ENCODE assay signal across 9 cellular contexts in genomic region chr15:74937226-74937601, GRCh38. TPM values are rescaled to one million over a fixed set of nuclear protein-coding genes. Genes with fewer than 3 reads are reported as not detected.
DNase-seq lines count a peak whose midpoint lies in the region; ATAC-seq, FAIRE-seq and TF ChIP-seq lines count a peak whose summit lies in the region.
"Had no signal": no experiment of that assay in that cellular context is flagged by ENCODE, and none has a peak within 500 bp of the region (broad histone marks: within the 10 kb centered on the region; RNA-seq: fewer than 3 reads in every experiment).

No MANE protein-coding gene starts in this region.

- TF ChIP-seq EP300 in sigmoid colon (IDR thresholded peaks at IDR 0.05): no peak

- peak overlapping the region; percentile 97 for H3K27ac Mint-ChIP-seq in activated CD4-positive, alpha-beta T cell treated with anti-CD3 and anti-CD28 coated beads, Interleukin-2, amount 10 ng/mL, durations not matched to agents 7 days and 5 days
- peak overlapping the region; percentile 68 for H3K27ac Mint-ChIP-seq in T-helper 17 cell

- POLR2A ChIA-PET in activated CD4-positive, alpha-beta T cell treated with anti-CD3 and anti-CD28 coated beads, Interleukin-2, amount 10 ng/mL, durations not matched to agents 7 days and 5 days (lab: Charles Lee): no interaction called here

- H3K4me3 ChIP-seq in foreskin fibroblast (ENCODE audit: low read depth in 1 of 2, low read length in 2 of 2): peak overlapping the region; percentile 80 to 87
- peak overlapping the region; percentile 84 to 95 (median 92) for H3K4me3 ChIP-seq in sigmoid colon

- H3K27me3 Mint-ChIP-seq in activated CD4-positive, alpha-beta T cell treated with anti-CD3 and anti-CD28 coated beads, Interleukin-2, amount 10 ng/mL, durations not matched to agents 7 days and 5 days: no peaks in the 10 kb centered on the region
- no peaks in the 10 kb centered on the region for H3K27me3 Mint-ChIP-seq in T-helper 17 cell

- H3K4me1 ChIP-seq in sigmoid colon: peaks cover 2 to 39% (median 28%) of the 10 kb centered on the region in 4 donors

- no peaks in the 10 kb centered on the region for H3K36me3 ChIP-seq in sigmoid colon

- intact Hi-C loops in sigmoid colon (cut with DNase I): loop anchor here (10.0 kb wide), 1 partner anchor 392 kb away; the partner anchor contains the start of gene ARID3B

- no peak for FAIRE-seq in H54 (lab: Jason Lieb, UNC)
- FAIRE-seq: endometrium had no signal

- no peaks in the 10 kb centered on the region for H3K27me3 ChIP-seq in sigmoid colon

- CTCF ChIA-PET in activated CD4-positive, alpha-beta T cell treated with anti-CD3 and anti-CD28 coated beads, Interleukin-2, amount 10 ng/mL, durations not matched to agents 7 days and 5 days (lab: Charles Lee): interaction anchor here (1.0 kb wide), 1 partner anchor 34 kb away, joined by 4 read pairs; no protein-coding TSS in a partner anchor

- peak overlapping the region; percentile 87 for H3K4me3 Mint-ChIP-seq in activated CD4-positive, alpha-beta T cell treated with anti-CD3 and anti-CD28 coated beads, Interleukin-2, amount 10 ng/mL, durations not matched to agents 7 days and 5 days
- peak overlapping the region; percentile 91 for H3K4me3 Mint-ChIP-seq in T-helper 17 cell

- H3K9me3 Mint-ChIP-seq in activated CD4-positive, alpha-beta T cell treated with anti-CD3 and anti-CD28 coated beads, Interleukin-2, amount 10 ng/mL, durations not matched to agents 7 days and 5 days: no peaks in the 10 kb centered on the region

- peaks cover 20% of the 10 kb centered on the region for H3K36me3 Mint-ChIP-seq in activated CD4-positive, alpha-beta T cell treated with anti-CD3 and anti-CD28 coated beads, Interleukin-2, amount 10 ng/mL, durations not matched to agents 7 days and 5 days (ENCODE audit: low read depth)
- no peaks in the 10 kb centered on the region for H3K36me3 Mint-ChIP-seq in T-helper 17 cell (ENCODE audit: low read depth)

- H3K9me3 ChIP-seq in T-helper 17 cell (ENCODE audit: control insufficient read depth, low read length, poor library complexity, severe bottlenecking): no peaks in the 10 kb centered on the region
- no peaks in the 10 kb centered on the region for H3K9me3 ChIP-seq in sigmoid colon

- no peak for DNase-seq in activated CD4-positive, alpha-beta T cell treated with anti-CD3 and anti-CD28 coated beads, Interleukin-2, amount 10 ng/mL, durations not matched to agents 7 days and 5 days
- DNase-seq in activated CD4-positive, alpha-beta T cell treated with anti-CD3 and anti-CD28 coated beads for 48 hours: no peak
- DNase-seq in T-helper 17 cell: no peak
- DNase-seq in foreskin fibroblast: no peak
- no peak for DNase-seq in sigmoid colon
- no peak for DNase-seq in DMS79 (lab: John Stamatoyannopoulos, UW)
- DNase-seq in ecto neural progenitor cell (ENCODE audit: low spot score): no peak
- DNase-seq in H54 (ENCODE audit: insufficient read length, low spot score): no peak

- 0 to 1% methylated on average over 20 of the region's 20 CpGs for WGBS in sigmoid colon, 2 donors

- H3K27ac ChIP-seq in sigmoid colon: peak overlapping the region; percentile 91 to 97 (median 96)

- peaks cover 37% of the 10 kb centered on the region for H3K4me1 Mint-ChIP-seq in activated CD4-positive, alpha-beta T cell treated with anti-CD3 and anti-CD28 coated beads, Interleukin-2, amount 10 ng/mL, durations not matched to agents 7 days and 5 days
- peaks cover 19% of the 10 kb centered on the region for H3K4me1 Mint-ChIP-seq in T-helper 17 cell

- no peak for TF ChIP-seq CTCF in foreskin fibroblast (IDR thresholded peaks at IDR 0.05; ENCODE audit: low read depth, low read length)
- no peak for TF ChIP-seq CTCF in sigmoid colon (IDR thresholded peaks at IDR 0.05)

- TF ChIP-seq POLR2A in sigmoid colon (IDR thresholded peaks at IDR 0.05) (no peak), H54 (IDR thresholded peaks at IDR 0.05; ENCODE audit: low read depth, low read length) (no peak)

- no peak for ATAC-seq in T-helper 17 cell

RNA-seq across cellular contexts. Expression of gene COX5A, which starts 0.7 kb away (rescaled TPM):
- total RNA-seq in activated CD4-positive, alpha-beta T cell treated with anti-CD3 and anti-CD28 coated beads, Interleukin-2, amount 10 ng/mL, durations not matched to agents 7 days and 5 days: 100 to 1,000 TPM; 236 to 239 TPM
- total RNA-seq in T-helper 17 cell (10 to 100 TPM; 56.1 to 72.9 TPM), sigmoid colon (100 to 1,000 TPM in 1 of 4 donors, 10 to 100 TPM in 3; 73.7 to 124 (median 81.6) TPM)
- 1,000 to 10,000 TPM in 1 of 3 donors, 100 to 1,000 TPM in 2; 783 to 1,227 (median 854) TPM for polyA plus RNA-seq in sigmoid colon

RNA-seq across cellular contexts. Expression of gene RPP25, which starts 19.4 kb away (rescaled TPM):
- 1 to 10 TPM; 6.4 TPM for total RNA-seq in activated CD4-positive, alpha-beta T cell treated with anti-CD3 and anti-CD28 coated beads, Interleukin-2, amount 10 ng/mL, durations not matched to agents 7 days and 5 days
- total RNA-seq in T-helper 17 cell (1 to 10 TPM in 1 of 2 donors, under 1 TPM in 1; 0.99 to 1.3 TPM), sigmoid colon (1 to 10 TPM; 3.7 to 4.8 (median 4.7) TPM)
- polyA plus RNA-seq in sigmoid colon: 10 to 100 TPM in 2 of 3 donors, 1 to 10 TPM in 1; 9.0 to 24.0 (median 16.1) TPM

RNA-seq across cellular contexts. Expression of gene FAM219B, which starts 30.6 kb away (rescaled TPM):
- total RNA-seq in activated CD4-positive, alpha-beta T cell treated with anti-CD3 and anti-CD28 coated beads, Interleukin-2, amount 10 ng/mL, durations not matched to agents 7 days and 5 days: 10 to 100 TPM; 65.8 to 68.2 TPM
- 10 to 100 TPM; 47.8 to 65.7 TPM for total RNA-seq in T-helper 17 cell
- 10 to 100 TPM; 50.5 to 65.0 (median 57.2) TPM for total RNA-seq in sigmoid colon
- 10 to 100 TPM; 16.6 to 38.4 (median 30.1) TPM for polyA plus RNA-seq in sigmoid colon

RNA-seq across cellular contexts. Expression of gene MPI, which starts 47.4 kb away (rescaled TPM):
- total RNA-seq in activated CD4-positive, alpha-beta T cell treated with anti-CD3 and anti-CD28 coated beads, Interleukin-2, amount 10 ng/mL, durations not matched to agents 7 days and 5 days: 10 to 100 TPM; 58.1 to 64.1 TPM
- total RNA-seq in T-helper 17 cell: 10 to 100 TPM; 25.4 to 38.2 TPM
- total RNA-seq in sigmoid colon: 10 to 100 TPM; 34.9 to 52.0 (median 45.5) TPM
- polyA plus RNA-seq in sigmoid colon: 10 to 100 TPM; 45.6 to 87.4 (median 56.5) TPM

RNA-seq across cellular contexts. Expression of gene SCAMP5, which starts 58.1 kb away (rescaled TPM):
- 1 to 10 TPM; 2.0 to 3.0 TPM for total RNA-seq in activated CD4-positive, alpha-beta T cell treated with anti-CD3 and anti-CD28 coated beads, Interleukin-2, amount 10 ng/mL, durations not matched to agents 7 days and 5 days
- total RNA-seq in T-helper 17 cell (1 to 10 TPM; 3.9 to 4.3 TPM), sigmoid colon (1 to 10 TPM; 1.3 to 4.6 (median 2.9) TPM)
- 10 to 100 TPM in 2 of 3 donors, 1 to 10 TPM in 1; 2.4 to 26.5 (median 18.3) TPM for polyA plus RNA-seq in sigmoid colon
